Comparison of ENCODE assay signal across 1 cellular context in the genomic region with DNA sequence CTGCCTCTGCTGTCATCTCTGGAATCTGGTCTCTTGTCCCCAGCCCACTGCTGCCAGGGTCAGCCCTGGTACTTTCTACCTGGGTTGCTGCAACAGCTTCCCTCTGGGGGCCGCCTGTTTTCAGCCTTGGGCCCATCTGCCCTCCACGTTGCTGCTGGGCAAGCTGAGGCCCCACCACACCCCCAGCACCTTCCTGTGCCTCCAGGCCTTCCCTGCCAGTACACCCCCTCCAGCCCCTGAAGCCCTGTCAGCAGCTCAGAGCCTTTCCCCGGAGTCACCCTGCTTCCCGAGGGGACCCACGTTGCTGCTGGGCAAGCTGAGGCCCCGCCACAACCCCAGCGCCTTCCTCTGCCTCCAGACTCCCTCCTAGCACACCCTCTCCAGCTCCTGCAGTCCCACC.
TF ChIP-seq lines count a peak whose summit lies in the region.

No MANE protein-coding gene starts in this region.

TF ChIP-seq in WTC11, 78 proteins besides CTCF, POLR2A, EP300 and RAD21 (continued from another document):
- TF ChIP-seq, protein P1, sequence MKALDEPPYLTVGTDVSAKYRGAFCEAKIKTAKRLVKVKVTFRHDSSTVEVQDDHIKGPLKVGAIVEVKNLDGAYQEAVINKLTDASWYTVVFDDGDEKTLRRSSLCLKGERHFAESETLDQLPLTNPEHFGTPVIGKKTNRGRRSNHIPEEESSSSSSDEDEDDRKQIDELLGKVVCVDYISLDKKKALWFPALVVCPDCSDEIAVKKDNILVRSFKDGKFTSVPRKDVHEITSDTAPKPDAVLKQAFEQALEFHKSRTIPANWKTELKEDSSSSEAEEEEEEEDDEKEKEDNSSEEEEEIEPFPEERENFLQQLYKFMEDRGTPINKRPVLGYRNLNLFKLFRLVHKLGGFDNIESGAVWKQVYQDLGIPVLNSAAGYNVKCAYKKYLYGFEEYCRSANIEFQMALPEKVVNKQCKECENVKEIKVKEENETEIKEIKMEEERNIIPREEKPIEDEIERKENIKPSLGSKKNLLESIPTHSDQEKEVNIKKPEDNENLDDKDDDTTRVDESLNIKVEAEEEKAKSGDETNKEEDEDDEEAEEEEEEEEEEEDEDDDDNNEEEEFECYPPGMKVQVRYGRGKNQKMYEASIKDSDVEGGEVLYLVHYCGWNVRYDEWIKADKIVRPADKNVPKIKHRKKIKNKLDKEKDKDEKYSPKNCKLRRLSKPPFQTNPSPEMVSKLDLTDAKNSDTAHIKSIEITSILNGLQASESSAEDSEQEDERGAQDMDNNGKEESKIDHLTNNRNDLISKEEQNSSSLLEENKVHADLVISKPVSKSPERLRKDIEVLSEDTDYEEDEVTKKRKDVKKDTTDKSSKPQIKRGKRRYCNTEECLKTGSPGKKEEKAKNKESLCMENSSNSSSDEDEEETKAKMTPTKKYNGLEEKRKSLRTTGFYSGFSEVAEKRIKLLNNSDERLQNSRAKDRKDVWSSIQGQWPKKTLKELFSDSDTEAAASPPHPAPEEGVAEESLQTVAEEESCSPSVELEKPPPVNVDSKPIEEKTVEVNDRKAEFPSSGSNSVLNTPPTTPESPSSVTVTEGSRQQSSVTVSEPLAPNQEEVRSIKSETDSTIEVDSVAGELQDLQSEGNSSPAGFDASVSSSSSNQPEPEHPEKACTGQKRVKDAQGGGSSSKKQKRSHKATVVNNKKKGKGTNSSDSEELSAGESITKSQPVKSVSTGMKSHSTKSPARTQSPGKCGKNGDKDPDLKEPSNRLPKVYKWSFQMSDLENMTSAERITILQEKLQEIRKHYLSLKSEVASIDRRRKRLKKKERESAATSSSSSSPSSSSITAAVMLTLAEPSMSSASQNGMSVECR (CRISPR knock-in tag; IDR thresholded peaks at IDR 0.05; ENCODE audit: borderline replicate concordance) = no peak
- TF ChIP-seq MXD4 (CRISPR knock-in tag; IDR thresholded peaks at IDR 0.05; ENCODE audit: borderline replicate concordance) = no peak
- no peak for TF ChIP-seq GRHL2 (CRISPR knock-in tag; IDR thresholded peaks at IDR 0.05; ENCODE audit: insufficient replicate concordance, severe bottlenecking)
TF ChIP-seq in WTC11: peak in this region for 0.
